In genomic region chr13:72693832-72694231, GRCh38 we compare ENCODE assay signal across 26 cellular contexts.
"Had no signal": no experiment of that assay in that cellular context is flagged by ENCODE, and none has a peak within 500 bp of the region (broad histone marks: within the 10 kb centered on the region; RNA-seq: fewer than 3 reads in every experiment).

No MANE protein-coding gene starts in this region.

- DNase-seq: heart left ventricle; hypothalamus; immature natural killer cell; kidney; left colon; left ventricle myocardium inferior; midbrain; mucosa of descending colon; naive thymus-derived CD4-positive, alpha-beta T cell; ovary; right lobe of liver; stimulated activated CD4-positive, alpha-beta T cell treated with anti-CD3 and anti-CD28 coated beads, Interleukin-12 subunit alpha, Interleukin-12 subunit beta, amount 100 ng/mL, for 4 hours; stimulated activated CD4-positive, alpha-beta T cell treated with anti-CD3 and anti-CD28 coated beads, Interleukin-15, amount 100 ng/mL, for 24 hours; stimulated activated CD4-positive, alpha-beta T cell treated with anti-CD3 and anti-CD28 coated beads, Interleukin-2, amount 100 ng/mL, for 24 hours; stimulated activated CD4-positive, alpha-beta T cell treated with anti-CD3 and anti-CD28 coated beads, Interleukin-4, amount 100 ng/mL, for 1 hour; stimulated activated naive B cell treated with anti-CD40 and anti-IgM and Interleukin-4, amounts not matched to agents 10 μg/mL and 1 μg/mL and 100 μg/mL, for 72 hours; stimulated activated naive CD8-positive, alpha-beta T cell treated with anti-CD3 and anti-CD28 coated beads, Interleukin-15, Interleukin-2, amounts not matched to agents 100 U/mL and 50 U/mL, for 24 hours; stomach; testis; thyroid gland; transverse colon; upper lobe of right lung had no signal

- H3K27ac ChIP-seq: heart left ventricle, left ventricle myocardium inferior, ovary, right atrium auricular region, right lobe of liver, stomach, testis, thyroid gland, transverse colon, upper lobe of right lung had no signal

- H3K4me1 Mint-ChIP-seq: immature natural killer cell; naive thymus-derived CD4-positive, alpha-beta T cell; stimulated activated naive B cell treated with anti-CD40 and anti-IgM and Interleukin-4, amounts not matched to agents 10 μg/mL and 1 μg/mL and 100 μg/mL, for 72 hours had no signal

- H3K36me3 ChIP-seq: heart left ventricle, left ventricle myocardium inferior, ovary, right atrium auricular region, right lobe of liver, stomach, thyroid gland, transverse colon, upper lobe of right lung had no signal

- H3K27me3 Mint-ChIP-seq: progenitor cell of endocrine pancreas had no signal

- H3K4me3 ChIP-seq: heart left ventricle, left ventricle myocardium inferior, lung, mucosa of descending colon, ovary, right atrium auricular region, right lobe of liver, stomach, testis, thyroid gland, transverse colon, upper lobe of right lung had no signal

- H3K27ac Mint-ChIP-seq: immature natural killer cell; naive thymus-derived CD4-positive, alpha-beta T cell; natural killer cell treated with Interleukin-12 subunit alpha and Interleukin-12 subunit beta and Interleukin-15 and Interleukin-18, amount 100 ng/mL, for 72 hours; progenitor cell of endocrine pancreas; stimulated activated naive B cell treated with anti-CD40 and anti-IgM and Interleukin-4, amounts not matched to agents 10 μg/mL and 1 μg/mL and 100 μg/mL, for 72 hours had no signal

- H3K4me3 Mint-ChIP-seq: immature natural killer cell; naive thymus-derived CD4-positive, alpha-beta T cell; natural killer cell treated with Interleukin-12 subunit alpha and Interleukin-12 subunit beta and Interleukin-15 and Interleukin-18, amount 100 ng/mL, for 72 hours; stimulated activated naive B cell treated with anti-CD40 and anti-IgM and Interleukin-4, amounts not matched to agents 10 μg/mL and 1 μg/mL and 100 μg/mL, for 72 hours had no signal

- H3K27me3 ChIP-seq: ovary, right atrium auricular region, stomach, testis, thyroid gland, transverse colon, upper lobe of right lung had no signal

- H3K36me3 Mint-ChIP-seq: immature natural killer cell; naive thymus-derived CD4-positive, alpha-beta T cell; natural killer cell treated with Interleukin-12 subunit alpha and Interleukin-12 subunit beta and Interleukin-15 and Interleukin-18, amount 100 ng/mL, for 72 hours; stimulated activated naive B cell treated with anti-CD40 and anti-IgM and Interleukin-4, amounts not matched to agents 10 μg/mL and 1 μg/mL and 100 μg/mL, for 72 hours had no signal

- H3K9me3 ChIP-seq: ovary, right atrium auricular region, right lobe of liver, testis, thyroid gland, transverse colon, upper lobe of right lung had no signal

- H3K9me3 Mint-ChIP-seq: natural killer cell treated with Interleukin-12 subunit alpha and Interleukin-12 subunit beta and Interleukin-15 and Interleukin-18, amount 100 ng/mL, for 72 hours had no signal

- ATAC-seq: heart left ventricle; left colon; mucosa of descending colon; naive thymus-derived CD4-positive, alpha-beta T cell; natural killer cell treated with Interleukin-12 subunit alpha and Interleukin-12 subunit beta and Interleukin-15 and Interleukin-18, amount 100 ng/mL, for 72 hours; right lobe of liver; stimulated activated naive B cell treated with anti-CD40 and anti-IgM and Interleukin-4, amounts not matched to agents 10 μg/mL and 1 μg/mL and 100 μg/mL, for 72 hours; stimulated activated naive CD8-positive, alpha-beta T cell treated with anti-CD3 and anti-CD28 coated beads, Interleukin-15, Interleukin-2, amounts not matched to agents 100 U/mL and 50 U/mL, for 24 hours; upper lobe of right lung had no signal

- H3K4me1 ChIP-seq: heart left ventricle, left ventricle myocardium inferior, right atrium auricular region, right lobe of liver, stomach, testis, thyroid gland, transverse colon, upper lobe of right lung had no signal
